Comparison of ENCODE assay signal across 8 cellular contexts in the genomic region with DNA sequence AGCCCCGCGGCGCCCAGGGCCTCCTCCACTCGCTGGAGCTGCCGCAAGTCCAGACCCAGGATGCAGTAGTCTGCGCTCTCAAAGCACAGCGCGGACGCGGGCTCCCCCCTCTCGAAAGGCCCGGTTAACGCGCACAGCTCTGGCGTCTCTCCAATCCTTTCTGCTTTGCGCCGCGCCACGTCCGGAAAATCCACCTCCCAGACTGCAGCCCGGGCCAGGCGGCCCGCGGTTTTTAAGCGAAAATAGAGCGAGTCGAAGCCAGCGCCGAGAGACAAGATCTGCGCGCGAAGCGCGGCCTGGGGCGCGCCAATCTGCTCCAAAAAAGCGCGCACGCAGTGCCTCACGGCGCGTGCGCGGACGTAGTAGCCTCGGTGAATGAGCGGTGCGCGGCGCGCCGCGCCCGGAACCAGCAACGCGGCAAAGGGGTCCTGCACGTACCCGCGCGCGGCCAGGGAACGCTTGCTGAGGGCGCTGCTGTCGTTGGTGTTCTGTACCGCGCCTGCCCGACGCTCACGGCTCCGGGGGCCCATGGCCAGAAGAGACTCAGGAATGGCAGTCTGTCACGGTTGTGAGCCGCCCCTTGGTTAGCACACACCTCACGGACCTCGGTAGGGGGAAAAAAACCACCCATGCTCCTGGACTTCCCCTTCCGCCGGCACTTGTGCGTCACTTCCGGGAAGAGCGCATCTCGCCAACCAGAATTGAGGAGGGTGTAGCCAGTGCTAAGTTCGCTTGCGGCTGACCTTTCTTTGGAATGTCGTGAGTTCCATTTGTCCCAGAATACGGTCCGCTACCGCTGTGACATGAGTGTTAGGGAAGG. TPM values are rescaled to one million over a fixed set of nuclear protein-coding genes. Genes with fewer than 3 reads are reported as not detected.
A peak's percentile ranks its signal among the peaks of the same experiment; 100 is the strongest.
DNase-seq lines count a peak whose midpoint lies in the region; ATAC-seq and TF ChIP-seq lines count a peak whose summit lies in the region.

A gene with protein sequence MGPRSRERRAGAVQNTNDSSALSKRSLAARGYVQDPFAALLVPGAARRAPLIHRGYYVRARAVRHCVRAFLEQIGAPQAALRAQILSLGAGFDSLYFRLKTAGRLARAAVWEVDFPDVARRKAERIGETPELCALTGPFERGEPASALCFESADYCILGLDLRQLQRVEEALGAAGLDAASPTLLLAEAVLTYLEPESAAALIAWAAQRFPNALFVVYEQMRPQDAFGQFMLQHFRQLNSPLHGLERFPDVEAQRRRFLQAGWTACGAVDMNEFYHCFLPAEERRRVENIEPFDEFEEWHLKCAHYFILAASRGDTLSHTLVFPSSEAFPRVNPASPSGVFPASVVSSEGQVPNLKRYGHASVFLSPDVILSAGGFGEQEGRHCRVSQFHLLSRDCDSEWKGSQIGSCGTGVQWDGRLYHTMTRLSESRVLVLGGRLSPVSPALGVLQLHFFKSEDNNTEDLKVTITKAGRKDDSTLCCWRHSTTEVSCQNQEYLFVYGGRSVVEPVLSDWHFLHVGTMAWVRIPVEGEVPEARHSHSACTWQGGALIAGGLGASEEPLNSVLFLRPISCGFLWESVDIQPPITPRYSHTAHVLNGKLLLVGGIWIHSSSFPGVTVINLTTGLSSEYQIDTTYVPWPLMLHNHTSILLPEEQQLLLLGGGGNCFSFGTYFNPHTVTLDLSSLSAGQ (minus strand): TSS at position 614 of the 820 bp plus-strand sequence. CDS start 84 bp downstream, at position 530.

- ATAC-seq in GM18505 (IDR thresholded peaks at IDR 0.05; ENCODE audit: unreplicated experiment) (peak; percentile 75), HG02973 (IDR thresholded peaks at IDR 0.05; ENCODE audit: unreplicated experiment) (peak; percentile 66), aorta (ENCODE audit: low FRiP score) (peak; percentile 98)

- intact Hi-C loops in aorta (cut with DNase I), result no loop called here

- no peak for TF ChIP-seq CTCF in astrocyte of the cerebellum (IDR thresholded peaks at IDR 0.05; ENCODE audit: low read depth, low read length, missing control alignments)

- no peaks in the 10 kb centered on the region for H3K9me3 ChIP-seq in aorta (ENCODE audit: control insufficient read depth, low read length)

- H3K27me3 ChIP-seq in rectal smooth muscle tissue (ENCODE audit: control insufficient read depth, insufficient read depth, low read length), result no peaks in the 10 kb centered on the region
- H3K27me3 ChIP-seq in aorta (ENCODE audit: control insufficient read depth in 1 of 2, insufficient read depth in 2 of 2, low read length in 1 of 2), result no peaks in the 10 kb centered on the region

- peak within 1 kb of the TSS; percentile 69 for H3K9ac ChIP-seq in rectal smooth muscle tissue (ENCODE audit: low read length)

- TF ChIP-seq POLR2A in GM18505 (IDR thresholded peaks at IDR 0.05; ENCODE audit: borderline replicate concordance, extremely low read depth, insufficient read depth, insufficient read length), result peak; percentile 93

- peak; percentile 89 to 93 for DNase-seq in NCI-H2081 (lab: John Stamatoyannopoulos, UW)
- DNase-seq in T1000 (lab: John Stamatoyannopoulos, UW), result peak; percentile 75
- DNase-seq in astrocyte of the cerebellum (ENCODE audit: low read depth), result peak; percentile 81
- DNase-seq in hepatic stellate cell (ENCODE audit: low spot score), result peak; percentile 88
- peak; percentile 95 to 97 for DNase-seq in aorta

- H3K4me1 ChIP-seq in rectal smooth muscle tissue (ENCODE audit: control insufficient read depth, insufficient read depth, low read length) (peaks cover 15% of the 10 kb centered on the region), aorta (ENCODE audit: control insufficient read depth in 1 of 2, insufficient read depth in 2 of 2, low read length in 2 of 2) (peaks cover 0 to 2% of the 10 kb centered on the region in 2 donors)

- in situ Hi-C loops in astrocyte of the cerebellum (cut with HindIII; ENCODE audit: low sequenced_read_pairs), result no loop called here

- peak within 1 kb of the TSS; percentile 56 for H3K4me3 ChIP-seq in astrocyte of the cerebellum (ENCODE audit: low read depth, low read length)
- peak within 1 kb of the TSS; percentile 88 for H3K4me3 ChIP-seq in rectal smooth muscle tissue (ENCODE audit: low read length)
- peak within 1 kb of the TSS; percentile 18 to 67 for H3K4me3 ChIP-seq in aorta (ENCODE audit: low read length in 2 of 2)

- no peaks in the 10 kb centered on the region for H3K36me3 ChIP-seq in rectal smooth muscle tissue (ENCODE audit: control insufficient read depth, insufficient read depth, low read length)
- no peaks in the 10 kb centered on the region for H3K36me3 ChIP-seq in aorta (ENCODE audit: control insufficient read depth in 1 of 2, insufficient read depth in 2 of 2, low read length in 1 of 2)

- 0% methylated on average over 86 of the region's 86 CpGs for WGBS in aorta, 2 donors

- peak within 1 kb of the TSS; percentile 96 for H3K27ac ChIP-seq in rectal smooth muscle tissue (ENCODE audit: low read depth, low read length)
- peak within 1 kb of the TSS; percentile 25 to 95 for H3K27ac ChIP-seq in aorta (ENCODE audit: low read depth in 1 of 2, low read length in 2 of 2)

RNA-seq across cellular contexts. Expression of the gene that starts here (rescaled TPM):
- 1 to 10 TPM; 7.5 to 9.2 TPM for total RNA-seq in aorta
- polyA plus RNA-seq in aorta, result 1 to 10 TPM; 1.3 to 4.3 TPM

Comparison
In these comparisons a context has a peak if more than half of its experiments do, and no peak if none do; other contexts are left out.
1. Peak in every context shown above with its lines: DNase-seq, ATAC-seq, H3K4me3 ChIP-seq and H3K27ac ChIP-seq.